Comparison of ENCODE assay signal across 11 cellular contexts in the genomic region with DNA sequence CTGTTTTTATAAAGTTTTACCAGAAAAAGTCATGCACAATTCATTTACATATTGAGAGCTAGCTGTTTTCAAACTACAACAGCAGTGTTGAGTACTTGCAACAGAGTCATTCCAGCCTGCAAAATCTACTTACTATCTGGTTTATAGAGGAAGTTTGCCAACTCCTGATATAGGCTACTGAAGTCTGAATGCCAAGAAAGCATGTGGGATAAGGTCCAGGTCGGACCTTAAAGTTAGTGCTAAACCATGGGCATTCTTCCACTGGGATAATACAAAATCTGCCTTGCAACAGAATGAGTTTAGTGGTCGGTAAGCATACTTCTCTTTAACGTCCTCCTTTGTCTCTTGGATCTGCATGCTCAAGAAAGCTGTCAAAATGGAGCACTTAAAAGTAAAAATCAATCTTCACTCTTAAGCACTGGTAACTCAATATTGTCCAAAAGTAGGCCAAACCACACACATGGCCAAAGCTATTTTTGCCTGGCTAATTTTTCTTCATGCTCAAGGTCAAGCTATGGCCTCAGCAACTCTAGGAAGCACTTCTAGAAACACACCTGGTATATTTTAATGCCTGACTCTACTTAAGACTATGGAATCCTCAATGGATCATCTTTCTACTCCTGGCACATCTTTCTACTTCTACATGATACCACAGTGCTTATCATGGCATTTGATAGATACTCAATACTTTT.
"Had no signal": no experiment of that assay in that cellular context is flagged by ENCODE, and none has a peak within 500 bp of the region (broad histone marks: within the 10 kb centered on the region; RNA-seq: fewer than 3 reads in every experiment).

No MANE protein-coding gene starts in this region.

- H3K27ac ChIP-seq: spleen had no signal

- H3K27me3 ChIP-seq: breast epithelium, spleen had no signal

- DNase-seq: activated CD4-positive, alpha-beta T cell treated with anti-CD3 and anti-CD28 coated beads, Interleukin-2, amount 10 ng/mL, durations not matched to agents 7 days and 5 days; activated naive CD4-positive, alpha-beta T cell; activated naive CD8-positive, alpha-beta T cell treated with anti-CD3 and anti-CD28 coated beads, Interleukin-2, amount 10 ng/mL, durations not matched to agents 7 days and 5 days; effector memory CD4-positive, alpha-beta T cell; hypothalamus; kidney glomerular epithelial cell; nephron progenitor cell; occipital lobe; right cardiac atrium; spleen had no signal

- H3K9me3 ChIP-seq: breast epithelium had no signal

- H3K4me3 ChIP-seq: breast epithelium, spleen had no signal

- H3K36me3 ChIP-seq: breast epithelium, spleen had no signal

- ATAC-seq: right cardiac atrium had no signal

- H3K4me1 ChIP-seq: breast epithelium, spleen had no signal
